In the genomic region with DNA sequence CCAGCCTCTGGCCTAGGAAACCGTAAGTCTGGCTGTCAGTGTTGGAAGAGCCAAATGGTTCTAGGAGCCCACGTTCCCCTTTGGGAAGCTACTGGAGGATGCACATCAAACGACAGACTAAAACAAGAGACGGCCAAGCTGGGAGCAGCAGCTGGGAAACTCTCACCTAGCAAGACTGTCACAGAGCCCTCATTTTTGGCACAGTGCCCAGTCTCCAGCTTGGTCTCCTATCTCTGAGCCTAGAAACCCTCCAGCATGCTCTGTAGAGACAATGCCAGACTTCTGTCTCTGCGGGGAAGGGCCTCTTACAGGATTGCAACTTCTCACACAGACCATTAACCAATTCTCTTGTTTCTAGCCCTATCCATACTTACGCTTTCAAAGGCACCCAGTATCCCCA, we compare ENCODE assay signal across 15 cellular contexts. TPM values are rescaled to one million over a fixed set of nuclear protein-coding genes. Genes with fewer than 3 reads are reported as not detected.
DNase-seq lines count a peak whose midpoint lies in the region; ATAC-seq and TF ChIP-seq lines count a peak whose summit lies in the region.
"Had no signal": no experiment of that assay in that cellular context is flagged by ENCODE, and none has a peak within 500 bp of the region (broad histone marks: within the 10 kb centered on the region; RNA-seq: fewer than 3 reads in every experiment).

No MANE protein-coding gene starts in this region.

- H3K36me3 ChIP-seq in BE2C: peaks cover 83% of the 10 kb centered on the region

- intact Hi-C loops in left cardiac atrium (cut with DNase I): no loop called here

- ATAC-seq in left cardiac atrium (peak; percentile 68 to 73), HG03159 (IDR thresholded peaks at IDR 0.05; ENCODE audit: unreplicated experiment) (no peak), HG03095 (IDR thresholded peaks at IDR 0.05; ENCODE audit: unreplicated experiment) (no peak)
- ATAC-seq in activated CD4-positive, CD25-positive, alpha-beta regulatory T cell treated with anti-CD3 and anti-CD28 coated beads, Interleukin-2, amount 50 U/mL, for 24 hours: no peak
- ATAC-seq: activated naive CD4-positive, alpha-beta T cell treated with anti-CD3 and anti-CD28 coated beads, Interleukin-2, amount 50 U/mL, for 72 hours; WTC11 had no signal

- peaks cover 9% of the 10 kb centered on the region for H3K4me1 ChIP-seq in BE2C

- DNase-seq in BE2C (peak; percentile 90), NCI-H1105 (lab: John Stamatoyannopoulos, UW) (peak; percentile 66), NCI-H82 treated with DMSO at 0.1 percent for 48 hours (lab: John Stamatoyannopoulos, UW; ENCODE audit: unreplicated experiment) (peak; percentile 60), left cardiac atrium (peak; percentile 67), retina (no peak)
- DNase-seq: activated CD8-positive, alpha-beta memory T cell treated with anti-CD3 and anti-CD28 coated beads, Interleukin-2, amount 50 U/mL, for 4 hours; DMS153; immature natural killer cell; midbrain; stimulated activated CD4-positive, alpha-beta T cell treated with anti-CD3 and anti-CD28 coated beads, Interleukin-12 subunit alpha, Interleukin-12 subunit beta, amount 100 ng/mL, for 4 hours had no signal

- no peaks in the 10 kb centered on the region for H3K27me3 ChIP-seq in BE2C

- H3K9me3 ChIP-seq in BE2C: no peaks in the 10 kb centered on the region

- TF ChIP-seq CTCF in BE2C (IDR thresholded peaks at IDR 0.05; ENCODE audit: low read depth, low read length): no peak

- H3K4me3 ChIP-seq in BE2C (ENCODE audit: low read depth, low read length): no peak overlapping the region

RNA-seq across cellular contexts. Expression of a gene that starts 23.5 kb away (rescaled TPM):
- 123 TPM for polyA plus RNA-seq in BE2C (2012; ENCODE audit: insufficient read depth, insufficient read length, low read depth)
- 10 to 100 TPM; 43.3 to 53.6 TPM for total RNA-seq in left cardiac atrium

RNA-seq across cellular contexts. Expression of a gene that starts 23.8 kb away (rescaled TPM):
- 8.2 TPM for polyA plus RNA-seq in BE2C (2012; ENCODE audit: insufficient read depth, insufficient read length, low read depth)
- 10 to 100 TPM; 10.0 to 14.4 TPM for total RNA-seq in left cardiac atrium

Comparison
In these comparisons a context has a peak if more than half of its experiments do, and no peak if none do; other contexts are left out.
1. ATAC-seq: peak in left cardiac atrium (2 of 2); none in HG03159 (single experiment), activated CD4-positive, CD25-positive, alpha-beta regulatory T cell treated with anti-CD3 and anti-CD28 coated beads, Interleukin-2, amount 50 U/mL, for 24 hours (0 of 2) and HG03095 (single experiment).